17 cellular contexts compared by ENCODE assay signal in genomic region chr7:73933091-73933490, GRCh38.
A peak's percentile ranks its signal among the peaks of the same experiment; 100 is the strongest.
DNase-seq lines count a peak whose midpoint lies in the region; ATAC-seq and TF ChIP-seq lines count a peak whose summit lies in the region.
"Had no signal": no experiment of that assay in that cellular context is flagged by ENCODE, and none has a peak within 500 bp of the region (broad histone marks: within the 10 kb centered on the region; RNA-seq: fewer than 3 reads in every experiment).

No MANE protein-coding gene starts in this region.

- no peak for TF ChIP-seq CTCF in GM23338 (conservative IDR thresholded peaks at IDR 0.05; ENCODE audit: low read depth in 2 of 2)

- H3K27ac ChIP-seq in GM23338 (ENCODE audit: low read depth) = no peak overlapping the region
- H3K27ac ChIP-seq: C4-2B had no signal

- no peaks in the 10 kb centered on the region for H3K9me2 ChIP-seq in GM23338 (ENCODE audit: insufficient read depth)

- ATAC-seq in GM23338 (no peak), SK-N-SH treated with all-trans-retinoic acid at 6 μM for 48 hours (no peak)

- H3K27me3 Mint-ChIP-seq in GM23338 (ENCODE audit: insufficient read depth, low read depth, poor library complexity) = peaks cover 8% of the 10 kb centered on the region

- no peak overlapping the region for H3K4me3 ChIP-seq in GM23338

- H3K4me3 Mint-ChIP-seq in GM23338 = no peak overlapping the region
- H3K4me3 Mint-ChIP-seq: CD4-positive, alpha-beta T cell; H9; IgD-negative memory B cell had no signal

- no peaks in the 10 kb centered on the region for H4K20me1 ChIP-seq in GM23338 (replicated peaks; ENCODE audit: insufficient read depth)

- no peaks in the 10 kb centered on the region for H3K36me3 Mint-ChIP-seq in GM23338 (ENCODE audit: low read depth)
- H3K36me3 Mint-ChIP-seq: IgD-negative memory B cell had no signal

- no peaks in the 10 kb centered on the region for H3K4me1 ChIP-seq in GM23338 (ENCODE audit: insufficient read depth)
- H3K4me1 ChIP-seq: Caco-2 had no signal

- DNase-seq in GM23338 (ENCODE audit: low spot score) (no peak), amniotic epithelial cell (ENCODE audit: low read depth) (peak; percentile 1), fibroblast of gingiva (ENCODE audit: low read depth) (peak; percentile 8), DMS 273 treated with DMSO at 0.1 percent for 48 hours (lab: John Stamatoyannopoulos, UW) (no peak), OCI-M1 (lab: John Stamatoyannopoulos, UW) (no peak), LoVo (ENCODE audit: low spot score) (no peak)
- DNase-seq: AML-193; Caco-2; CD4-positive, alpha-beta T cell; DMS153; DMS79; GDM1; GOT3; H9 had no signal

- no peaks in the 10 kb centered on the region for H3F3A ChIP-seq in GM23338 (replicated peaks; ENCODE audit: low read depth)

- H3K27me3 ChIP-seq in GM23338 (ENCODE audit: insufficient read depth) = no peaks in the 10 kb centered on the region

- peak overlapping the region; percentile 79 for H2AFZ ChIP-seq in GM23338

- no peaks in the 10 kb centered on the region for H3K36me3 ChIP-seq in GM23338 (ENCODE audit: insufficient read depth)

- H3K79me2 ChIP-seq in GM23338 (replicated peaks; ENCODE audit: insufficient read depth) = no peaks in the 10 kb centered on the region

- no peak overlapping the region for H3K4me2 ChIP-seq in GM23338

- no peaks in the 10 kb centered on the region for H3K9me3 Mint-ChIP-seq in GM23338
- H3K9me3 Mint-ChIP-seq: CD4-positive, alpha-beta T cell had no signal

- no peaks in the 10 kb centered on the region for H3K4me1 Mint-ChIP-seq in GM23338

- H3K27ac Mint-ChIP-seq in GM23338 = no peak overlapping the region
- H3K27ac Mint-ChIP-seq: CD4-positive, alpha-beta T cell; H9; IgD-negative memory B cell had no signal

TF ChIP-seq in GM23338, 12 proteins besides CTCF, POLR2A, EP300 and RAD21 (continues in another document):
- no peak for TF ChIP-seq EZH2 (IDR thresholded peaks at IDR 0.05; ENCODE audit: low read depth, unreplicated experiment)
- no peak for TF ChIP-seq STAT1 (IDR thresholded peaks at IDR 0.05; ENCODE audit: unreplicated experiment)

TF ChIP-seq in SK-N-SH treated with all-trans-retinoic acid at 6 μM for 48 hours, 23 proteins besides CTCF, POLR2A, EP300 and RAD21:
- TF ChIP-seq ZFP30 (CRISPR knock-in tag; IDR thresholded peaks at IDR 0.05) (no peak), TOX (CRISPR knock-in tag; IDR thresholded peaks at IDR 0.05; ENCODE audit: borderline replicate concordance) (no peak), ZNF565 (CRISPR knock-in tag; conservative IDR thresholded peaks at IDR 0.05; ENCODE audit: low read depth) (no peak), BACH2 (CRISPR knock-in tag; IDR thresholded peaks at IDR 0.05; ENCODE audit: borderline replicate concordance) (no peak), CSDC2 (CRISPR knock-in tag; IDR thresholded peaks at IDR 0.05) (no peak), ARNTL (CRISPR knock-in tag; IDR thresholded peaks at IDR 0.05; ENCODE audit: borderline replicate concordance, low read depth) (no peak), PATZ1 (CRISPR knock-in tag; IDR thresholded peaks at IDR 0.05; ENCODE audit: borderline replicate concordance) (no peak), SNAI2 (CRISPR knock-in tag; IDR thresholded peaks at IDR 0.05) (no peak), ZC3H10 (CRISPR knock-in tag; IDR thresholded peaks at IDR 0.05) (no peak), CREB5 (CRISPR knock-in tag; IDR thresholded peaks at IDR 0.05; ENCODE audit: low read depth) (no peak), PPARA (CRISPR knock-in tag; IDR thresholded peaks at IDR 0.05; ENCODE audit: borderline replicate concordance) (no peak)

Comparison
In these comparisons a context has a peak if more than half of its experiments do, and no peak if none do; other contexts are left out.
1. DNase-seq: peak in amniotic epithelial cell (single experiment) and fibroblast of gingiva (single experiment); none in GM23338 (single experiment), DMS 273 treated with DMSO at 0.1 percent for 48 hours (single experiment), OCI-M1 (single experiment) and LoVo (single experiment).